Comparison of ENCODE assay signal across 2 cellular contexts in the genomic region with DNA sequence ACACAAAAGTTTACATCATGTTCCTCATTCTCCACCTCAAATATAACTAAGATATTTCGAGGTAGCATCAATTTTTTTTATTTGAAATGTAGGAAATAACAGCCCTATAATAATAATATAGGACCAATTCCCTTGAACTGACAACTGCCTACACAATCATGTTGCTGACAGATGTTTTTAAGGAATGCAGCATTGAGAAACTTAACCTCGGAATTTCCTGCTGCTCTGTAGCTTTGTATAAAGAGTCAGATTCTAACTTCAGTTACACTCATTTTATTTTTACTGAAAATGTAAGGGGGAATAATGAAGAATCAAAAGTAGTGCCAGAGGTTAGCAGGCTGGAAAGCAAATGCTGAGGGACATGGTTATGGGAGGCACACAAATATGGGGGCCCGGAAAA.
TF ChIP-seq lines count a peak whose summit lies in the region.

No MANE protein-coding gene starts in this region.

TF ChIP-seq in IMR-90, 13 proteins besides CTCF, POLR2A, EP300 and RAD21:
- no peak for TF ChIP-seq MXI1 (IDR thresholded peaks at IDR 0.05; ENCODE audit: borderline replicate concordance, low read depth, low read length)
- TF ChIP-seq BHLHE40 (IDR thresholded peaks at IDR 0.05; ENCODE audit: low read depth, low read length) = no peak
- TF ChIP-seq RFX5 (IDR thresholded peaks at IDR 0.05; ENCODE audit: low read depth, low read length) = no peak
- no peak for TF ChIP-seq NFE2L2 (IDR thresholded peaks at IDR 0.05; ENCODE audit: low read depth, low read length)
- TF ChIP-seq MAFK (IDR thresholded peaks at IDR 0.05; ENCODE audit: low read depth, low read length) = no peak
- TF ChIP-seq RCOR1 (IDR thresholded peaks at IDR 0.05; ENCODE audit: insufficient replicate concordance, low read length) = no peak
- TF ChIP-seq SMC3 (IDR thresholded peaks at IDR 0.05; ENCODE audit: low read depth, low read length) = no peak
- TF ChIP-seq, protein P1, sequence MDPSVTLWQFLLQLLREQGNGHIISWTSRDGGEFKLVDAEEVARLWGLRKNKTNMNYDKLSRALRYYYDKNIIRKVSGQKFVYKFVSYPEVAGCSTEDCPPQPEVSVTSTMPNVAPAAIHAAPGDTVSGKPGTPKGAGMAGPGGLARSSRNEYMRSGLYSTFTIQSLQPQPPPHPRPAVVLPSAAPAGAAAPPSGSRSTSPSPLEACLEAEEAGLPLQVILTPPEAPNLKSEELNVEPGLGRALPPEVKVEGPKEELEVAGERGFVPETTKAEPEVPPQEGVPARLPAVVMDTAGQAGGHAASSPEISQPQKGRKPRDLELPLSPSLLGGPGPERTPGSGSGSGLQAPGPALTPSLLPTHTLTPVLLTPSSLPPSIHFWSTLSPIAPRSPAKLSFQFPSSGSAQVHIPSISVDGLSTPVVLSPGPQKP (IDR thresholded peaks at IDR 0.05; ENCODE audit: borderline replicate concordance, low read depth, low read length) = no peak
- no peak for TF ChIP-seq FOS (IDR thresholded peaks at IDR 0.05; ENCODE audit: low read depth, low read length)
- TF ChIP-seq, protein P2, sequence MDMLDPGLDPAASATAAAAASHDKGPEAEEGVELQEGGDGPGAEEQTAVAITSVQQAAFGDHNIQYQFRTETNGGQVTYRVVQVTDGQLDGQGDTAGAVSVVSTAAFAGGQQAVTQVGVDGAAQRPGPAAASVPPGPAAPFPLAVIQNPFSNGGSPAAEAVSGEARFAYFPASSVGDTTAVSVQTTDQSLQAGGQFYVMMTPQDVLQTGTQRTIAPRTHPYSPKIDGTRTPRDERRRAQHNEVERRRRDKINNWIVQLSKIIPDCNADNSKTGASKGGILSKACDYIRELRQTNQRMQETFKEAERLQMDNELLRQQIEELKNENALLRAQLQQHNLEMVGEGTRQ (IDR thresholded peaks at IDR 0.05; ENCODE audit: low read depth, low read length) = no peak
- no peak for TF ChIP-seq CHD1 (IDR thresholded peaks at IDR 0.05; ENCODE audit: low read depth, low read length)
- no peak for TF ChIP-seq MAZ (IDR thresholded peaks at IDR 0.05; ENCODE audit: borderline replicate concordance, low read depth, low read length)
- TF ChIP-seq CEBPB (IDR thresholded peaks at IDR 0.05; ENCODE audit: low read depth, low read length) = no peak

TF ChIP-seq in endothelial cell of umbilical vein, 7 proteins besides CTCF, POLR2A, EP300 and RAD21:
- TF ChIP-seq MYC (IDR thresholded peaks at IDR 0.05; ENCODE audit: low read depth, low read length) = no peak
- TF ChIP-seq FOS (IDR thresholded peaks at IDR 0.05; ENCODE audit: borderline replicate concordance, insufficient read depth, low read length) = no peak
- no peak for TF ChIP-seq POLR2AphosphoS5 (IDR thresholded peaks at IDR 0.05; ENCODE audit: insufficient read depth, low read depth, low read length)
